Comparison of ENCODE assay signal across 18 cellular contexts in the genomic region with DNA sequence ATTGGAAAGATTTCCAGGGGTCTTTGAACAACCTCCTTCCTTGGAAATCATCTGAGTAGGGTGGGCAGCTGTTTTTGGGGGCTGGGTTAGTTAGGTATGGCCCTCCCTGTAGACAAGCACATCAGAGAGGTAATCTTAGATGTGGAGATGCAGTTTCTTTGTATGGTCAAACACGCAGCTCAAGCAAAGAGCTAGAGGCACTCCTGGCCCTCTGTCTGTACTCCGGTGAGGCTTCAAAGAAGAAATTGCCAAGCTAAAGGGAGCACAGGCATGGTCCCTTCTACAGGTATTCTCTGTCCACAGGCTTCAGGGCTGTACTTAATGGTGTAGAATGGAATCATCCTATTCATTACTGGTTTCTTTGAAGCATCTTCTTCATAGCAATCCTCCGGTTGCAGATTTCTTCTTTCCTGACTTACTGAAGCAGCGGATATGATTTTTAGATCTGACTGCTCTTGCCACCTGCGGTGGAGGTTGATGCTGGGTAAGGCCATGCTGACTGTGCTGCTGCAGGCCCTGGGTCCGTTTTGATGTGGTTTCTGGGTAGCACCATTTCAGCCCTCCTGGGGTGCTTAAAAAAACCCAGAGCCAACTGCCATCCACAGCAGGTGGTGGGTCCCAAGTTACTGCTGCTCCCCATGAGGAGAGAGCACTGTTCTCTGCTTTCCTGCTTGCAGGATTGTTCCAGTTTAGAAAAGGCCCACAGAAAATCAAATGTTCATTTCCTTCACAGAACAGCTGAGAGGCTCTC.
DNase-seq lines count a peak whose midpoint lies in the region; ATAC-seq and TF ChIP-seq lines count a peak whose summit lies in the region.
"Had no signal": no experiment of that assay in that cellular context is flagged by ENCODE, and none has a peak within 500 bp of the region (broad histone marks: within the 10 kb centered on the region; RNA-seq: fewer than 3 reads in every experiment).

No MANE protein-coding gene starts in this region.

- POLR2A ChIA-PET in activated CD4-positive, alpha-beta T cell treated with anti-CD3 and anti-CD28 coated beads, Interleukin-2, amount 10 ng/mL, durations not matched to agents 7 days and 5 days (lab: Charles Lee): no interaction called here
- POLR2A ChIA-PET in activated CD8-positive, alpha-beta T cell treated with anti-CD3 and anti-CD28 coated beads for 36 hours (lab: Charles Lee): interaction anchor here (1.2 to 1.4 kb wide), 2 partner anchors 14 to 21 kb away, joined by 3 to 5 read pairs; no protein-coding TSS in a partner anchor

- intact Hi-C loops in activated CD8-positive, alpha-beta T cell treated with anti-CD3 and anti-CD28 coated beads for 36 hours (cut with micrococcal nuclease): no loop called here

- peaks cover 24% of the 10 kb centered on the region for H3K9me3 Mint-ChIP-seq in activated CD4-positive, alpha-beta T cell treated with anti-CD3 and anti-CD28 coated beads, Interleukin-2, amount 10 ng/mL, durations not matched to agents 7 days and 5 days
- peaks cover 6% of the 10 kb centered on the region for H3K9me3 Mint-ChIP-seq in activated CD8-positive, alpha-beta T cell treated with anti-CD3 and anti-CD28 coated beads for 36 hours
- no peaks in the 10 kb centered on the region for H3K9me3 Mint-ChIP-seq in immature natural killer cell
- H3K9me3 Mint-ChIP-seq: type B pancreatic cell had no signal

- DNase-seq in activated CD4-positive, alpha-beta T cell treated with anti-CD3 and anti-CD28 coated beads, Interleukin-2, amount 10 ng/mL, durations not matched to agents 7 days and 5 days: peak; percentile 71
- DNase-seq in activated CD4-positive, alpha-beta T cell treated with anti-CD3 and anti-CD28 coated beads, Interleukin-2, amount 50 U/mL, for 1 hour: no peak
- DNase-seq in activated CD8-positive, alpha-beta T cell treated with anti-CD3 and anti-CD28 coated beads for 36 hours: peak; percentile 55
- DNase-seq in immature natural killer cell (peak; percentile 10 to 25 (median 23)), DMS79 (lab: John Stamatoyannopoulos, UW) (no peak), H4 (ENCODE audit: low spot score) (no peak)
- DNase-seq: body of pancreas; DMS 273 treated with DMSO at 0.1 percent for 48 hours; effector CD8-positive, alpha-beta T cell; foreskin fibroblast; NCI-H2227 treated with DMSO at 0.1 percent for 48 hours; nucleus accumbens; PC-9; SW 1271 had no signal

- H3K27me3 Mint-ChIP-seq in activated CD4-positive, alpha-beta T cell treated with anti-CD3 and anti-CD28 coated beads, Interleukin-2, amount 10 ng/mL, durations not matched to agents 7 days and 5 days: no peaks in the 10 kb centered on the region
- no peaks in the 10 kb centered on the region for H3K27me3 Mint-ChIP-seq in activated CD8-positive, alpha-beta T cell treated with anti-CD3 and anti-CD28 coated beads for 36 hours
- H3K27me3 Mint-ChIP-seq in immature natural killer cell (ENCODE audit: low read depth in 3 of 3): peaks cover 0 to 4% (median 3%) of the 10 kb centered on the region in 3 donors

- no peak for TF ChIP-seq CTCF in activated CD8-positive, alpha-beta T cell treated with anti-CD3 and anti-CD28 coated beads for 36 hours (IDR thresholded peaks at IDR 0.05)

- H3K27ac Mint-ChIP-seq in activated CD4-positive, alpha-beta T cell treated with anti-CD3 and anti-CD28 coated beads, Interleukin-2, amount 10 ng/mL, durations not matched to agents 7 days and 5 days: peak overlapping the region; percentile 93
- peak overlapping the region; percentile 84 for H3K27ac Mint-ChIP-seq in activated CD8-positive, alpha-beta T cell treated with anti-CD3 and anti-CD28 coated beads for 36 hours
- peak overlapping the region in 4 of 6 donors; percentile 41 to 77 (median 70) for H3K27ac Mint-ChIP-seq in immature natural killer cell
- H3K27ac Mint-ChIP-seq: type B pancreatic cell had no signal

- ATAC-seq in HG02759 (IDR thresholded peaks at IDR 0.05; ENCODE audit: unreplicated experiment) (peak; percentile 36), HG03280 (IDR thresholded peaks at IDR 0.05; ENCODE audit: unreplicated experiment) (no peak)
- ATAC-seq in activated CD8-positive, alpha-beta T cell treated with anti-CD3 and anti-CD28 coated beads for 36 hours: peak; percentile 88
- ATAC-seq: A549, body of pancreas had no signal

- H3K4me3 Mint-ChIP-seq in activated CD4-positive, alpha-beta T cell treated with anti-CD3 and anti-CD28 coated beads, Interleukin-2, amount 10 ng/mL, durations not matched to agents 7 days and 5 days: peak overlapping the region; percentile 43
- peak overlapping the region; percentile 6 for H3K4me3 Mint-ChIP-seq in activated CD8-positive, alpha-beta T cell treated with anti-CD3 and anti-CD28 coated beads for 36 hours
- H3K4me3 Mint-ChIP-seq in immature natural killer cell: peak overlapping the region in 3 of 5 donors; percentile 14 to 42 (median 34)
- H3K4me3 Mint-ChIP-seq: type B pancreatic cell had no signal

- peaks cover 38% of the 10 kb centered on the region for H3K36me3 Mint-ChIP-seq in activated CD4-positive, alpha-beta T cell treated with anti-CD3 and anti-CD28 coated beads, Interleukin-2, amount 10 ng/mL, durations not matched to agents 7 days and 5 days (ENCODE audit: low read depth)
- no peaks in the 10 kb centered on the region for H3K36me3 Mint-ChIP-seq in activated CD8-positive, alpha-beta T cell treated with anti-CD3 and anti-CD28 coated beads for 36 hours (ENCODE audit: low read depth)
- H3K36me3 Mint-ChIP-seq in immature natural killer cell: no peaks in the 10 kb centered on the region
- H3K36me3 Mint-ChIP-seq: type B pancreatic cell had no signal

- CTCF ChIA-PET in activated CD4-positive, alpha-beta T cell treated with anti-CD3 and anti-CD28 coated beads, Interleukin-2, amount 10 ng/mL, durations not matched to agents 7 days and 5 days (lab: Charles Lee): interaction anchor here (1.1 to 2.1 kb wide), 4 partner anchors 9 to 15 kb away, joined by 3 to 7 read pairs (median 5); no protein-coding TSS in a partner anchor
- CTCF ChIA-PET in activated CD8-positive, alpha-beta T cell treated with anti-CD3 and anti-CD28 coated beads for 36 hours (lab: Charles Lee): interaction anchor here (0.6 kb wide), 1 partner anchor 12 kb away, joined by 3 read pairs; no protein-coding TSS in a partner anchor

- H3K4me1 Mint-ChIP-seq in activated CD4-positive, alpha-beta T cell treated with anti-CD3 and anti-CD28 coated beads, Interleukin-2, amount 10 ng/mL, durations not matched to agents 7 days and 5 days: peaks cover 56% of the 10 kb centered on the region
- H3K4me1 Mint-ChIP-seq in activated CD8-positive, alpha-beta T cell treated with anti-CD3 and anti-CD28 coated beads for 36 hours (ENCODE audit: low read depth): peaks cover 40% of the 10 kb centered on the region
- H3K4me1 Mint-ChIP-seq in immature natural killer cell: peaks cover 12 to 23% of the 10 kb centered on the region in 2 donors

Comparison
In these comparisons a context has a peak if more than half of its experiments do, and no peak if none do; other contexts are left out.
1. DNase-seq: peak in activated CD4-positive, alpha-beta T cell treated with anti-CD3 and anti-CD28 coated beads, Interleukin-2, amount 10 ng/mL, durations not matched to agents 7 days and 5 days (single experiment), activated CD8-positive, alpha-beta T cell treated with anti-CD3 and anti-CD28 coated beads for 36 hours (single experiment) and immature natural killer cell (3 of 3); none in activated CD4-positive, alpha-beta T cell treated with anti-CD3 and anti-CD28 coated beads, Interleukin-2, amount 50 U/mL, for 1 hour (single experiment), DMS79 (single experiment) and H4 (single experiment).
2. Peak in every context shown above with its lines, with median percentiles within 50 percentile points of each other: H3K27ac Mint-ChIP-seq and H3K4me3 Mint-ChIP-seq.